Comparison of ENCODE assay signal across 1 cellular context in genomic region chr3:193744822-193745684, GRCh38.
TF ChIP-seq lines count a peak whose summit lies in the region.

No MANE protein-coding gene starts in this region.

TF ChIP-seq in K562, 482 proteins besides CTCF, POLR2A, EP300 and RAD21 (continued from another document):
- peak; percentile 27; the same call in 1 of the 2 replicates for TF ChIP-seq ARID3A (IDR thresholded peaks at IDR 0.05; ENCODE audit: borderline replicate concordance, low read depth, low read length)
- peak; percentile 49; the same call in 1 of the 2 replicates for TF ChIP-seq ZNF584 (CRISPR knock-in tag; IDR thresholded peaks at IDR 0.05; ENCODE audit: low read depth)
- peak in 1 of 2 experiments; percentile 71; a peak in 2 of 4 replicates for TF ChIP-seq TRIM24 (IDR thresholded peaks at IDR 0.05)
